14 cellular contexts compared by ENCODE assay signal in the genomic region with DNA sequence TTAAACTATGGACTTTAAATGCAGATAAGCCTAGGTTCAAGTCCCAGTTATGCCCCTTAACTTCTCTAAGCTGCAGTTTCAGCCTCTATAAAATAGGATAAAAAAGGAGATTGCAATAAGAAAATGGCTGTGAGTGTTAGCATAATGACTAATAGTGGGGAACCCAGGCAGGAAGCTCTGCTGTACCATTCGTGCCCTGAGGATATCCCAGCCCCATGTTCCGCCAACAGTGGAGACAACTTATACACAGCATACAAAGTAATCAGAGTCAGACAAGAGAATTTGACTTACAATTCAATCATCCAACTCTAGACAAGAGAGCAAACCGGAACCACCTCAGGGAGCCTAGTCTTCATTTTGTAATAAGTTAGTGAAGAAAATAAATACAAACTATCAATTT.
A peak's percentile ranks its signal among the peaks of the same experiment; 100 is the strongest.
DNase-seq lines count a peak whose midpoint lies in the region; FAIRE-seq and TF ChIP-seq lines count a peak whose summit lies in the region.
"Had no signal": no experiment of that assay in that cellular context is flagged by ENCODE, and none has a peak within 500 bp of the region (broad histone marks: within the 10 kb centered on the region; RNA-seq: fewer than 3 reads in every experiment).

No MANE protein-coding gene starts in this region.

- CTCF ChIA-PET in MCF 10A (lab: Yijun Ruan, JAX), result interaction anchor here (0.6 to 1.0 kb wide), 4 partner anchors 48 to 439 kb away, joined by 3 read pairs; no protein-coding TSS in a partner anchor

- BruUV-seq in MCF 10A (replicated peaks; lab: Mats Ljungman, UMichigan), result no TSS peak

- peak; percentile 46 for FAIRE-seq in HTR-8/SVneo (lab: Jason Lieb, UNC)

- in situ Hi-C loops in ACHN (cut with HindIII; ENCODE audit: low pct_ligation_motif_present, low pct_unique_long_range_greater_than_20kb, low sequenced_read_pairs), result no loop called here

- H3K9me3 Mint-ChIP-seq in MCF 10A (ENCODE audit: unreplicated experiment) (no peaks in the 10 kb centered on the region), glutamatergic neuron (ENCODE audit: unreplicated experiment) (peaks cover 10% of the 10 kb centered on the region)
- H3K9me3 Mint-ChIP-seq: activated naive CD4-positive, alpha-beta T cell treated with anti-CD3 and anti-CD28 coated beads, Interleukin-2, amount 50 U/mL, for 72 hours; activated T-helper 1 cell treated with anti-CD3 and anti-CD28 coated beads, Interleukin-12 subunit alpha, Interleukin-12 subunit beta, Interleukin-2, Interleukin-4 antibody, amounts not matched to agents 30 ng/mL and 10 ng/mL and 1 ng/mL, durations not matched to agents 14 hours and 24 hours and 36 hours; immature natural killer cell had no signal

- no peaks in the 10 kb centered on the region for H3K36me3 Mint-ChIP-seq in MCF 10A (ENCODE audit: insufficient read depth, unreplicated experiment)
- H3K36me3 Mint-ChIP-seq in glutamatergic neuron (ENCODE audit: unreplicated experiment), result no peaks in the 10 kb centered on the region
- H3K36me3 Mint-ChIP-seq: activated naive CD4-positive, alpha-beta T cell treated with anti-CD3 and anti-CD28 coated beads, Interleukin-2, amount 50 U/mL, for 72 hours; immature natural killer cell had no signal

- DNase-seq in A172 (ENCODE audit: low spot score) (peak; percentile 11), HTR-8/SVneo (ENCODE audit: insufficient read length, low spot score) (peak; percentile 25), MCF 10A (ENCODE audit: unreplicated experiment) (peak; percentile 84), iris pigment epithelial cell (ENCODE audit: low read depth) (peak; percentile 45), NCI-H526 (lab: John Stamatoyannopoulos, UW) (no peak), glutamatergic neuron (no peak), NCI-H2107 treated with DMSO at 0.1 percent for 48 hours (lab: John Stamatoyannopoulos, UW; ENCODE audit: unreplicated experiment) (no peak), ACHN (no peak)
- DNase-seq: activated CD4-positive, alpha-beta T cell treated with anti-CD3 and anti-CD28 coated beads for 1 hour; effector memory CD4-positive, alpha-beta T cell; immature natural killer cell; SW 1271 had no signal

- TF ChIP-seq CTCF in MCF 10A (IDR thresholded peaks at IDR 0.05; ENCODE audit: unreplicated experiment) (no peak), glutamatergic neuron (IDR thresholded peaks at IDR 0.05; ENCODE audit: partially characterized antibody, unreplicated experiment) (no peak)

- intact Hi-C loops in MCF 10A (cut with micrococcal nuclease), result loop anchor here (5.0 kb wide), 1 partner anchor 113 kb away; no protein-coding TSS in a partner anchor

- peaks cover 25% of the 10 kb centered on the region for H3K27me3 Mint-ChIP-seq in MCF 10A (ENCODE audit: insufficient read depth, unreplicated experiment)
- H3K27me3 Mint-ChIP-seq in glutamatergic neuron (ENCODE audit: unreplicated experiment), result peaks cover 10% of the 10 kb centered on the region

- POLR2A ChIA-PET in MCF 10A (lab: Yijun Ruan, JAX), result interaction anchor here (0.6 to 1.1 kb wide), 4 partner anchors 9 to 1217 kb away, joined by 3 to 4 read pairs (median 3); no protein-coding TSS in a partner anchor

- no peak overlapping the region for H3K4me3 Mint-ChIP-seq in MCF 10A (ENCODE audit: unreplicated experiment)
- no peak overlapping the region for H3K4me3 Mint-ChIP-seq in glutamatergic neuron (ENCODE audit: unreplicated experiment)
- H3K4me3 Mint-ChIP-seq: activated T-helper 1 cell treated with anti-CD3 and anti-CD28 coated beads, Interleukin-12 subunit alpha, Interleukin-12 subunit beta, Interleukin-2, Interleukin-4 antibody, amounts not matched to agents 30 ng/mL and 10 ng/mL and 1 ng/mL, durations not matched to agents 14 hours and 24 hours and 36 hours; immature natural killer cell had no signal

- no peak overlapping the region for H3K27ac Mint-ChIP-seq in MCF 10A (ENCODE audit: low read depth, unreplicated experiment)
- H3K27ac Mint-ChIP-seq in glutamatergic neuron (ENCODE audit: unreplicated experiment), result no peak overlapping the region
- H3K27ac Mint-ChIP-seq: activated naive CD4-positive, alpha-beta T cell treated with anti-CD3 and anti-CD28 coated beads, Interleukin-2, amount 50 U/mL, for 72 hours; activated T-helper 1 cell treated with anti-CD3 and anti-CD28 coated beads, Interleukin-12 subunit alpha, Interleukin-12 subunit beta, Interleukin-2, Interleukin-4 antibody, amounts not matched to agents 30 ng/mL and 10 ng/mL and 1 ng/mL, durations not matched to agents 14 hours and 24 hours and 36 hours; immature natural killer cell had no signal

- peaks cover 16% of the 10 kb centered on the region for H3K4me1 Mint-ChIP-seq in MCF 10A (ENCODE audit: insufficient read depth, unreplicated experiment)
- H3K4me1 Mint-ChIP-seq in glutamatergic neuron (ENCODE audit: low read depth, unreplicated experiment), result peaks cover 29% of the 10 kb centered on the region
- H3K4me1 Mint-ChIP-seq: immature natural killer cell had no signal

Comparison
In these comparisons a context has a peak if more than half of its experiments do, and no peak if none do; other contexts are left out.
1. DNase-seq: peak in A172 (single experiment), HTR-8/SVneo (single experiment), MCF 10A (single experiment) and iris pigment epithelial cell (single experiment); none in NCI-H526 (0 of 2), glutamatergic neuron (single experiment), NCI-H2107 treated with DMSO at 0.1 percent for 48 hours (single experiment) and ACHN (single experiment).